Comparison of ENCODE assay signal across 23 cellular contexts in the genomic region with DNA sequence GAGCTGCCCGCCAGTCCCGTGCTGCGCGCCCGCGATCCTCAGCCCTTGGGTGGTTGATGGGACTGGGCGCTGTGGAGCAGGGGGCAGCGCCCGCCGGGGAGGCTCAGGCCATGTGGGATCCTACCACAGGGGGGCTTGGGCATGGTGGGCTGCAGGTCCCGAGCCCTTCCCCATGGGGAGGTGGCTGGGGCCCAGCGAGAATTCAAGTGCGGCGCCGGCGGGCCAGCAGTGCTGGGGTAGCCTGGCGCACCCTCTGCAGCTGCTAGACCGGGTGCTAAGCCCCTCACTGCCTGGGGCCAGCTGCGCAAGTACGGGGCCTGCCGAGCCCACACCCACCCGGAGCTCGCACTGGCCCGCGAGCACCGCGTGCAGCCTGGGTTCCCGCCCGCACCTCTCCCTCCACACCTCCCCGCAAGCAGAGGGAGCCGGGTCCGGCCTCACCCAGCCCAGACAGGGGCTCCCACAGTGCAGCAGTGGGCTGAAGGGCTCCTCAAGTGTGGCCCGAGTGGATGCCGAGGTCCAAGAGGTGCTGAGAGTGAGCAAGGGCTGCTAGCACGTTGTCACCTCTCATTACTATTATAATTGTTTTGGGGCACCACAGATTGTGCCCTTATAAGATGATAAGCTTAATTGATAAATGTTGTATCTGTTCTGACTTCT.
"Had no signal": no experiment of that assay in that cellular context is flagged by ENCODE, and none has a peak within 500 bp of the region (broad histone marks: within the 10 kb centered on the region; RNA-seq: fewer than 3 reads in every experiment).

No MANE protein-coding gene starts in this region.

- H3K4me3 Mint-ChIP-seq: activated B cell treated with CpG ODN at 0.5 μM for 24 hours; activated CD4-positive, alpha-beta memory T cell treated with anti-CD3 and anti-CD28 coated beads for 36 hours; activated CD4-positive, alpha-beta T cell treated with anti-CD3 and anti-CD28 coated beads, Interleukin-2, amount 10 ng/mL, durations not matched to agents 7 days and 5 days; activated naive CD4-positive, alpha-beta T cell treated with anti-CD3 and anti-CD28 coated beads, Interleukin-2, amount 10 ng/mL, durations not matched to agents 7 days and 5 days; activated naive CD8-positive, alpha-beta T cell treated with anti-CD3 and anti-CD28 coated beads for 36 hours; activated T-cell treated with anti-CD3 and anti-CD28 coated beads, Interleukin-2, amount 50 U/mL, for 4 hours; T-helper 17 cell had no signal

- H3K4me1 Mint-ChIP-seq: activated B cell treated with CpG ODN at 0.5 μM for 24 hours; activated CD4-positive, alpha-beta T cell treated with anti-CD3 and anti-CD28 coated beads, Interleukin-2, amount 10 ng/mL, durations not matched to agents 7 days and 5 days; activated naive CD4-positive, alpha-beta T cell treated with anti-CD3 and anti-CD28 coated beads, Interleukin-2, amount 10 ng/mL, durations not matched to agents 7 days and 5 days; activated naive CD8-positive, alpha-beta T cell treated with anti-CD3 and anti-CD28 coated beads for 36 hours; T-helper 17 cell had no signal

- H3K36me3 Mint-ChIP-seq: activated naive CD4-positive, alpha-beta T cell treated with anti-CD3 and anti-CD28 coated beads, Interleukin-2, amount 10 ng/mL, durations not matched to agents 7 days and 5 days; activated naive CD8-positive, alpha-beta T cell treated with anti-CD3 and anti-CD28 coated beads for 36 hours had no signal

- H3K27me3 ChIP-seq: brain microvascular endothelial cell, Peyer's patch had no signal

- H3K27me3 Mint-ChIP-seq: activated B cell treated with CpG ODN at 0.5 μM for 24 hours; activated CD4-positive, alpha-beta memory T cell treated with anti-CD3 and anti-CD28 coated beads for 36 hours; activated naive CD4-positive, alpha-beta T cell treated with anti-CD3 and anti-CD28 coated beads, Interleukin-2, amount 10 ng/mL, durations not matched to agents 7 days and 5 days; activated naive CD8-positive, alpha-beta T cell treated with anti-CD3 and anti-CD28 coated beads for 36 hours; T-helper 17 cell had no signal

- H3K27ac ChIP-seq: brain microvascular endothelial cell, KMS-11, Peyer's patch, RWPE1 had no signal

- H3K27ac Mint-ChIP-seq: activated B cell treated with CpG ODN at 0.5 μM for 24 hours; activated CD4-positive, alpha-beta memory T cell treated with anti-CD3 and anti-CD28 coated beads for 36 hours; activated CD4-positive, alpha-beta T cell treated with anti-CD3 and anti-CD28 coated beads, Interleukin-2, amount 10 ng/mL, durations not matched to agents 7 days and 5 days; activated naive CD4-positive, alpha-beta T cell treated with anti-CD3 and anti-CD28 coated beads, Interleukin-2, amount 10 ng/mL, durations not matched to agents 7 days and 5 days; activated naive CD8-positive, alpha-beta T cell treated with anti-CD3 and anti-CD28 coated beads for 36 hours; T-helper 17 cell had no signal

- H3K36me3 ChIP-seq: brain microvascular endothelial cell, Peyer's patch had no signal

- DNase-seq: activated B cell treated with CpG ODN at 0.5 μM for 24 hours; activated CD4-positive, alpha-beta memory T cell treated with anti-CD3 and anti-CD28 coated beads for 36 hours; activated CD4-positive, alpha-beta T cell treated with anti-CD3 and anti-CD28 coated beads, Interleukin-2, amount 10 ng/mL, durations not matched to agents 7 days and 5 days; activated CD8-positive, alpha-beta memory T cell treated with anti-CD3 and anti-CD28 coated beads for 24 hours; activated effector memory CD4-positive, alpha-beta T cell treated with anti-CD3 and anti-CD28 coated beads, Interleukin-2, amount 50 U/mL, for 16 hours; activated naive CD4-positive, alpha-beta T cell treated with anti-CD3 and anti-CD28 coated beads, Interleukin-2, amount 10 ng/mL, durations not matched to agents 7 days and 5 days; activated naive CD8-positive, alpha-beta T cell treated with anti-CD3 and anti-CD28 coated beads for 36 hours; activated T-cell treated with anti-CD3 and anti-CD28 coated beads, Interleukin-2, amount 50 U/mL, for 4 hours; brain microvascular endothelial cell; NCI-H1105; NCI-H1436; NCI-H1694 treated with DMSO at 0.1 percent for 48 hours; NCI-H2029 treated with DMSO at 0.1 percent for 48 hours; NCI-H345; NCI-H510A; NCI-H526 treated with DMSO at 0.1 percent for 48 hours; NCI-H82; Peyer's patch; SHP77 treated with DMSO at 0.1 percent for 48 hours; T-helper 17 cell; T-helper 9 cell had no signal

- H3K4me1 ChIP-seq: Peyer's patch had no signal

- ATAC-seq: activated T-cell treated with anti-CD3 and anti-CD28 coated beads, Interleukin-2, amount 50 U/mL, for 4 hours; T-helper 17 cell had no signal

- H3K4me3 ChIP-seq: Peyer's patch had no signal
